In the genomic region with DNA sequence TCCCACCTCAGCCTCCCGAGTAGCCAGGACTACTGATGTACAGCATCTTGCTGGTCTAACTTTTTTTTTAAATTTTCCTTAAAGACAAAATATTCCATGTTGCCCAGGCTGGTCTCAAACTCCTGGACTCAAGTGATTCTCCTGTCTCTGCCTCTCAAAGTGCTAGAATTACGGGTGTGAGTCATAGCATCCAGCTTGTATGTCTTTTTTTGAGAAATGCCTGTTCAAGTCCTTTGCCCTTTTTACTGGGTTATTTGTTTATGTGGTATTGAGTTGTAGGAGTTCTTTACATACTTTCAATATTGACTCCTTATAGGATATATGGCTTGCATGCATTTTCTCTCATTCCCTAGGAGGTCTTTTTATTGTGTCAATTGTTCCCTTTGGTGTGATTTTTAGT, we compare ENCODE assay signal across 34 cellular contexts.
"Had no signal": no experiment of that assay in that cellular context is flagged by ENCODE, and none has a peak within 500 bp of the region (broad histone marks: within the 10 kb centered on the region; RNA-seq: fewer than 3 reads in every experiment).

No MANE protein-coding gene starts in this region.

- H3K4me1 Mint-ChIP-seq: natural killer cell; stimulated activated memory B cell treated with anti-CD40 and anti-IgM and Interleukin-4, amounts not matched to agents 10 μg/mL and 1 μg/mL and 100 μg/mL, for 72 hours; stimulated activated naive CD8-positive, alpha-beta T cell treated with anti-CD3 and anti-CD28 coated beads, Interleukin-15, amount 100 ng/mL, for 72 hours had no signal

- H3K4me3 ChIP-seq: adrenal gland, body of pancreas, colonic mucosa, esophagus squamous epithelium, left lung, lower lobe of right lung, neural progenitor cell, psoas muscle, sigmoid colon, smooth muscle cell, thyroid gland, upper lobe of left lung, vagina had no signal

- H3K27ac ChIP-seq: adrenal gland, body of pancreas, colonic mucosa, epithelial cell of prostate, esophagus squamous epithelium, left lung, lower lobe of right lung, neural progenitor cell, parathyroid adenoma, psoas muscle, sigmoid colon, thyroid gland, upper lobe of left lung, vagina, VCaP had no signal

- H3K4me2 ChIP-seq: neural progenitor cell, smooth muscle cell had no signal

- H3K4me3 Mint-ChIP-seq: activated naive CD8-positive, alpha-beta T cell; natural killer cell; neural progenitor cell; stimulated activated memory B cell treated with anti-CD40 and anti-IgM and Interleukin-4, amounts not matched to agents 10 μg/mL and 1 μg/mL and 100 μg/mL, for 72 hours; stimulated activated naive CD8-positive, alpha-beta T cell treated with anti-CD3 and anti-CD28 coated beads, Interleukin-15, amount 100 ng/mL, for 72 hours had no signal

- H3K36me3 ChIP-seq: adrenal gland, colonic mucosa, esophagus squamous epithelium, left lung, lower lobe of right lung, neural progenitor cell, sigmoid colon, thyroid gland, upper lobe of left lung, vagina had no signal

- ATAC-seq: body of pancreas; left lung; lower lobe of right lung; natural killer cell; psoas muscle; stimulated activated memory B cell treated with anti-CD40 and anti-IgM and Interleukin-4, amounts not matched to agents 10 μg/mL and 1 μg/mL and 100 μg/mL, for 72 hours; stimulated activated naive CD8-positive, alpha-beta T cell treated with anti-CD3 and anti-CD28 coated beads, Interleukin-15, amount 100 ng/mL, for 72 hours had no signal

- H3K9me3 Mint-ChIP-seq: neural progenitor cell; stimulated activated memory B cell treated with anti-CD40 and anti-IgM and Interleukin-4, amounts not matched to agents 10 μg/mL and 1 μg/mL and 100 μg/mL, for 72 hours had no signal

- H3K27me3 Mint-ChIP-seq: activated naive CD8-positive, alpha-beta T cell; stimulated activated memory B cell treated with anti-CD40 and anti-IgM and Interleukin-4, amounts not matched to agents 10 μg/mL and 1 μg/mL and 100 μg/mL, for 72 hours; stimulated activated naive CD8-positive, alpha-beta T cell treated with anti-CD3 and anti-CD28 coated beads, Interleukin-15, amount 100 ng/mL, for 72 hours had no signal

- H3K36me3 Mint-ChIP-seq: activated naive CD8-positive, alpha-beta T cell; natural killer cell; neural progenitor cell; stimulated activated memory B cell treated with anti-CD40 and anti-IgM and Interleukin-4, amounts not matched to agents 10 μg/mL and 1 μg/mL and 100 μg/mL, for 72 hours had no signal

- H3K9me3 ChIP-seq: adrenal gland, body of pancreas, colonic mucosa, esophagus squamous epithelium, left lung, lower lobe of right lung, psoas muscle, sigmoid colon, thyroid gland, upper lobe of left lung, vagina had no signal

- DNase-seq: activated CD4-positive, alpha-beta T cell treated with anti-CD3 and anti-CD28 coated beads for 48 hours; activated CD4-positive, alpha-beta T cell treated with anti-CD3 and anti-CD28 coated beads, Interleukin-2, amount 50 U/mL, for 48 hours; activated CD8-positive, alpha-beta memory T cell treated with anti-CD3 and anti-CD28 coated beads for 24 hours; activated effector memory CD4-positive, alpha-beta T cell treated with Interleukin-2 at 50 U/mL for 16 hours; activated naive CD4-positive, alpha-beta T cell treated with Interleukin-2 at 50 U/mL for 16 hours; adrenal gland; aorta; body of pancreas; colonic mucosa; effector CD8-positive, alpha-beta T cell; esophagus squamous epithelium; foreskin melanocyte; left lung; lower lobe of right lung; mesendoderm; natural killer cell; occipital lobe; psoas muscle; sigmoid colon; stimulated activated CD4-positive, alpha-beta T cell treated with anti-CD3 and anti-CD28 coated beads, Interleukin-1b, Interleukin-23, amount 100 ng/mL, for 48 hours; stimulated activated CD4-positive, alpha-beta T cell treated with anti-CD3 and anti-CD28 coated beads, Interleukin-4, amount 100 ng/mL, for 4 hours; stimulated activated CD8-positive, alpha-beta memory T cell treated with anti-CD3 and anti-CD28 coated beads, Interleukin-4, amount 100 ng/mL, for 48 hours; stimulated activated naive CD8-positive, alpha-beta T cell treated with anti-CD3 and anti-CD28 coated beads, Interleukin-15, amount 100 ng/mL, for 72 hours; substantia nigra; thyroid gland; upper lobe of left lung had no signal

- H3K27me3 ChIP-seq: adrenal gland, body of pancreas, colonic mucosa, esophagus squamous epithelium, left lung, neural progenitor cell, sigmoid colon, thyroid gland, upper lobe of left lung, vagina had no signal

- H3K4me1 ChIP-seq: adrenal gland, body of pancreas, colonic mucosa, esophagus squamous epithelium, left lung, lower lobe of right lung, parathyroid adenoma, psoas muscle, sigmoid colon, thyroid gland, upper lobe of left lung, vagina had no signal

- H3K9ac ChIP-seq: neural progenitor cell, parathyroid adenoma had no signal

- H2AFZ ChIP-seq: neural progenitor cell, parathyroid adenoma had no signal

- H3K27ac Mint-ChIP-seq: activated naive CD8-positive, alpha-beta T cell; natural killer cell; neural progenitor cell; stimulated activated memory B cell treated with anti-CD40 and anti-IgM and Interleukin-4, amounts not matched to agents 10 μg/mL and 1 μg/mL and 100 μg/mL, for 72 hours; stimulated activated naive CD8-positive, alpha-beta T cell treated with anti-CD3 and anti-CD28 coated beads, Interleukin-15, amount 100 ng/mL, for 72 hours had no signal
